Comparison of ENCODE assay signal across 8 cellular contexts in genomic region chr2:96264656-96265348, GRCh38. TPM values are rescaled to one million over a fixed set of nuclear protein-coding genes. Genes with fewer than 3 reads are reported as not detected.
DNase-seq lines count a peak whose midpoint lies in the region; ATAC-seq and TF ChIP-seq lines count a peak whose summit lies in the region.

No MANE protein-coding gene starts in this region.

- H3K36me3 ChIP-seq in stomach, result peaks cover 17 to 51% (median 40%) of the 10 kb centered on the region in 4 donors

- TF ChIP-seq POLR2A in Raji (IDR thresholded peaks at IDR 0.05; ENCODE audit: insufficient read depth, low read depth, low read length), result 0 out of 2 replicates have a peak, but pooled peaks have one; percentile 14
- no peak for TF ChIP-seq POLR2A in stomach (IDR thresholded peaks at IDR 0.05)

- peak overlapping the region; percentile 96 to 97 for H3K4me3 ChIP-seq in cardiac fibroblast (replicated peaks in 1 of 2; ENCODE audit: low read depth in 2 of 2, low read length in 2 of 2)
- H3K4me3 ChIP-seq in stomach, result peak overlapping the region; percentile 91 to 100 (median 98)

- H3K9me3 ChIP-seq in stomach, result no peaks in the 10 kb centered on the region

- TF ChIP-seq CTCF in cardiac fibroblast (IDR thresholded peaks at IDR 0.05; ENCODE audit: low read depth, low read length), result peak; percentile 50
- TF ChIP-seq CTCF in stomach (IDR thresholded peaks at IDR 0.05), result peak in 1 of 7 experiments; percentile 15

- 12 to 26% (median 14%) methylated on average over 15 to 33 of the region's 33 CpGs for WGBS in stomach, 5 donors

- DNase-seq in DMS53 (lab: John Stamatoyannopoulos, UW) (peak; percentile 66), DMS53 treated with DMSO at 0.1 percent for 48 hours (lab: John Stamatoyannopoulos, UW; ENCODE audit: unreplicated experiment) (no peak), cardiac fibroblast (ENCODE audit: low read depth in 2 of 2) (peak; percentile 52 to 56), left lobe of liver (ENCODE audit: low spot score) (no peak), stomach (no peak), foreskin melanocyte (no peak)

- ATAC-seq in HG03354 (IDR thresholded peaks at IDR 0.05; ENCODE audit: poor library complexity, severe bottlenecking, unreplicated experiment) (peak; percentile 5), left lobe of liver (peak; percentile 3)

- H3K27me3 ChIP-seq in stomach, result no peaks in the 10 kb centered on the region

- H3K27ac ChIP-seq in stomach, result peak overlapping the region; percentile 90 to 98 (median 94)

- intact Hi-C loops in stomach (cut with DNase I; ENCODE audit: low total_unique reads), result loop anchor here (10.0 kb wide), 1 partner anchor 50 kb away; no protein-coding TSS in a partner anchor

- peaks cover 52 to 69% (median 67%) of the 10 kb centered on the region in 4 donors for H3K4me1 ChIP-seq in stomach

- TF ChIP-seq EP300 in stomach (IDR thresholded peaks at IDR 0.05), result no peak

RNA-seq across cellular contexts. Expression of gene TMEM127, which starts 1.0 kb away (rescaled TPM):
- total RNA-seq in left lobe of liver (30.6 TPM), stomach (10 to 100 TPM in 4 of 5 donors, 1 to 10 TPM in 1; 5.8 to 51.6 (median 21.9) TPM)
- 10 to 100 TPM in 1 of 3 donors, 1 to 10 TPM in 2; 5.7 to 11.4 (median 9.6) TPM for polyA plus RNA-seq in stomach

RNA-seq across cellular contexts. Expression of gene CIAO1, which starts 1.2 kb away (rescaled TPM):
- total RNA-seq in left lobe of liver, result 45.0 TPM
- total RNA-seq in stomach, result 100 to 1,000 TPM in 2 of 5 donors, 10 to 100 TPM in 3; 58.3 to 161 (median 95.3) TPM
- 10 to 100 TPM; 29.3 to 43.4 (median 42.3) TPM for polyA plus RNA-seq in stomach

RNA-seq across cellular contexts. Expression of gene SNRNP200, which starts 40.5 kb away (rescaled TPM):
- total RNA-seq in left lobe of liver (49.7 TPM), stomach (100 to 1,000 TPM in 2 of 5 donors, 10 to 100 TPM in 3; 74.0 to 184 (median 88.1) TPM)
- 10 to 100 TPM; 31.2 to 67.1 (median 33.8) TPM for polyA plus RNA-seq in stomach

RNA-seq across cellular contexts. Expression of gene STARD7, which starts 56.2 kb away (rescaled TPM):
- total RNA-seq in left lobe of liver, result 67.6 TPM
- 100 to 1,000 TPM in 2 of 5 donors, 10 to 100 TPM in 3; 30.3 to 165 (median 87.5) TPM for total RNA-seq in stomach
- polyA plus RNA-seq in stomach, result 10 to 100 TPM; 34.6 to 46.4 (median 43.1) TPM

Comparison
In these comparisons a context has a peak if more than half of its experiments do, and no peak if none do; other contexts are left out.
1. DNase-seq: peak in DMS53 (single experiment) and cardiac fibroblast (2 of 2); none in DMS53 treated with DMSO at 0.1 percent for 48 hours (single experiment), left lobe of liver (single experiment), stomach (single experiment) and foreskin melanocyte (single experiment).